In the genomic region with DNA sequence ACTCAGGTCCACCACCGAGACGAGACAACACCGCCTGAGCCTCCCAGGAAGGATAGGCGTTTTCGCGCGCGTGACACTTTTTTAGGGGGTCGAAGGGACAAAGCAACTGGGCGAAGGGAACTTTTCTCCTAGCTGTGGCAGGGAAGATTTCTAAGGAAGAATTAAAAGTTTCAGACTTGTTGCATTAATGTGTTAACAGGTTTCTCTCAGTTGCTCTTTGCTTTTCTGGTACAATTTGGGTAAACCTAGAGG, we compare ENCODE assay signal across 8 cellular contexts. TPM values are rescaled to one million over a fixed set of nuclear protein-coding genes. Genes with fewer than 3 reads are reported as not detected.
DNase-seq lines count a peak whose midpoint lies in the region; ATAC-seq and TF ChIP-seq lines count a peak whose summit lies in the region.

No MANE protein-coding gene starts in this region.

- peaks cover 26 to 30% of the 10 kb centered on the region in 2 donors for H3K4me1 ChIP-seq in duodenal mucosa (ENCODE audit: control insufficient read depth in 1 of 2, insufficient read depth in 2 of 2, low read length in 2 of 2)

- H3K27me3 Mint-ChIP-seq in natural killer cell (ENCODE audit: low read depth in 2 of 2), result no peaks in the 10 kb centered on the region

- H3K27ac ChIP-seq in duodenal mucosa (ENCODE audit: low read depth, low read length), result peak overlapping the region; percentile 97

- H3K9me3 Mint-ChIP-seq in natural killer cell, result no peaks in the 10 kb centered on the region

- no peaks in the 10 kb centered on the region for H3K36me3 Mint-ChIP-seq in natural killer cell

- ATAC-seq in natural killer cell (no peak), GM21515 (IDR thresholded peaks at IDR 0.05; ENCODE audit: unreplicated experiment) (no peak), HG03159 (IDR thresholded peaks at IDR 0.05; ENCODE audit: unreplicated experiment) (no peak)

- peak overlapping the region; percentile 95 to 98 for H3K27ac Mint-ChIP-seq in natural killer cell

- H3K9ac ChIP-seq in duodenal mucosa (ENCODE audit: low read depth in 1 of 2, low read length in 2 of 2), result peak overlapping the region; percentile 86 to 97

- intact Hi-C loops in natural killer cell (cut with micrococcal nuclease), result loop anchor here (1.0 to 5.0 kb wide), 3 partner anchors 15 to 100 kb away; no protein-coding TSS in a partner anchor

- no peak for DNase-seq in AG10803 (ENCODE audit: low read depth)
- no peak for DNase-seq in MG63
- DNase-seq in natural killer cell, result no peak
- DNase-seq in inferior parietal cortex (ENCODE audit: extremely low spot score), result no peak
- DNase-seq in DMS 273 treated with DMSO at 0.1 percent for 48 hours (lab: John Stamatoyannopoulos, UW), result no peak

- no peak for TF ChIP-seq CTCF in AG10803 (conservative IDR thresholded peaks at IDR 0.05; ENCODE audit: low read length)
- no peak for TF ChIP-seq CTCF in natural killer cell (IDR thresholded peaks at IDR 0.05)

- H3K4me3 Mint-ChIP-seq in natural killer cell, result peak overlapping the region; percentile 98

- peak overlapping the region; percentile 93 for H3K4me3 ChIP-seq in AG10803 (ENCODE audit: low read length)
- H3K4me3 ChIP-seq in MG63, result peak overlapping the region; percentile 97
- peak overlapping the region; percentile 96 to 98 for H3K4me3 ChIP-seq in duodenal mucosa (ENCODE audit: low read depth in 1 of 2, low read length in 2 of 2)

- H3K27me3 ChIP-seq in MG63, result no peaks in the 10 kb centered on the region
- no peaks in the 10 kb centered on the region for H3K27me3 ChIP-seq in duodenal mucosa (ENCODE audit: control insufficient read depth in 1 of 2, insufficient read depth in 2 of 2, low read length in 2 of 2)

- peaks cover 62 to 71% of the 10 kb centered on the region in 2 donors for H3K4me1 Mint-ChIP-seq in natural killer cell

- H3K9me3 ChIP-seq in MG63, result no peaks in the 10 kb centered on the region
- no peaks in the 10 kb centered on the region for H3K9me3 ChIP-seq in duodenal mucosa (ENCODE audit: control insufficient read depth in 1 of 2, low read length in 2 of 2)

- H3K36me3 ChIP-seq in MG63, result peaks cover 25% of the 10 kb centered on the region
- H3K36me3 ChIP-seq in duodenal mucosa (ENCODE audit: control insufficient read depth in 1 of 2, insufficient read depth in 2 of 2, low read length in 2 of 2), result no peaks in the 10 kb centered on the region

RNA-seq across cellular contexts. Expression of a gene that starts 1.8 kb away (rescaled TPM):
- total RNA-seq in MG63 (2014; rRNA removed; shearing (Covaris generic); ENCODE audit: low replicate concordance), result 24.1 and 44.5 TPM in 2 replicates
- 100 to 1,000 TPM; 149 to 179 (median 163) TPM for total RNA-seq in natural killer cell
